Comparison of ENCODE assay signal across 8 cellular contexts in the genomic region with DNA sequence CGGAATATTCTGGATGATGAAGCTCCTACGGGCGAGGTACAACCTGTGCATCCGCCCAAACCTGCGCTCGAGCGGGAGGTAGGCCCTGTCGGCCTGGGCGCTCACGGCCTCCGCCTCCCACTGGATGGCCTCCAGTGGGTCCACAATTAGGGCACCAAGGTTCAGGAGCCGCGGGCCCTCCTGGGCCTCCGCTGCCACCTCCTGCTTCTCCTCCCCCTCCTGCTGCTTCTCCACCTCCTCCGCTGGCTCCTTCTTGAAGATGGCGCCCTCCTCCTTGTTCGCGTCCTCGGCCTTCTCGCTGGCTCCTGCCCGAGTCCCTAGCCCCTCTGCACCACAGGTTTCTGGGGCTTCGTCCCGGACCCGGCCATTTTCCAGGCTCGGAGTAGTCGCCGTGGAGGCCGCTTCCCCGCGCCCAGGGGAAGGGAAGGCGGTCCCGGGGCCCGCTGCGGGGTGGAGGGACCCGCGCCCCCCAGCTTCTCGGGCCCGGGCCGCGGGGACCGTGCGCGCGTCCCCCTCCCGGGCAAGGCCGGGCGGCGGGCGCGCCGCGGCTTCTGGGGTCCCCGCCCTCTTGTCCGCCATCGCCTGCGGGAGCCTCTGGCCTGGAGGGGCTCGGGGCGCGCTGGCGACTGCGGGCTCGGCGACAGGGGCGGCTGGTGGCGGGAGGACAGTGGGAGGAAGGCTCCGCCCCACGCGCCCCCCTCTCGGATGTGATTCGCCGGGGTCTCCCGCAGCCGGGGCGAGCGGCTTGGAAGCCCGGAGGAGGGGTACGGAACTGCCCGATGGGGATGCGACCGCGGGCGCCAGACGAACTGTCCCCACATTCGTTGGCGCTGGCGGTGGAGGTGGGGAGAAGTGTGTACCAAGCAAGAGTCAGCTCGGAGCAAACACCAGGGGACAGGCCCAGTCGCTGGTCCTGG. TPM values are rescaled to one million over a fixed set of nuclear protein-coding genes. Genes with fewer than 3 reads are reported as not detected.
DNase-seq lines count a peak whose midpoint lies in the region; ATAC-seq, FAIRE-seq and TF ChIP-seq lines count a peak whose summit lies in the region.

No MANE protein-coding gene starts in this region.

- H3K27ac Mint-ChIP-seq in GM23338 = peak overlapping the region; percentile 2; the same call in 1 of the 2 replicates
- H3K27ac Mint-ChIP-seq in central memory CD8-positive, alpha-beta T cell (ENCODE audit: low read depth) = peak overlapping the region; percentile 55

- no peaks in the 10 kb centered on the region; the same call in 2 of the 3 replicates for H3K9me3 Mint-ChIP-seq in GM23338
- no peaks in the 10 kb centered on the region for H3K9me3 Mint-ChIP-seq in central memory CD8-positive, alpha-beta T cell

- peaks cover 9% of the 10 kb centered on the region for H3K27me3 Mint-ChIP-seq in GM23338 (ENCODE audit: insufficient read depth, low read depth, poor library complexity)
- H3K27me3 Mint-ChIP-seq in central memory CD8-positive, alpha-beta T cell = no peaks in the 10 kb centered on the region

- no peak for FAIRE-seq in keratinocyte (lab: Jason Lieb, UNC)

- peaks cover 35% of the 10 kb centered on the region for H4K20me1 ChIP-seq in GM23338 (replicated peaks; ENCODE audit: insufficient read depth)
- H4K20me1 ChIP-seq in keratinocyte (ENCODE audit: control insufficient read depth, extremely low read depth, insufficient read depth, low read length) = peaks cover 2% of the 10 kb centered on the region

- no peak for TF ChIP-seq CTCF in GM23338 (conservative IDR thresholded peaks at IDR 0.05; ENCODE audit: low read depth in 2 of 2)
- TF ChIP-seq CTCF in keratinocyte (optimal IDR thresholded peaks at IDR 0.05 in 1 of 3, IDR thresholded peaks at IDR 0.05 in 1 of 3, conservative IDR thresholded peaks at IDR 0.05 in 1 of 3; ENCODE audit: extremely low read depth in 1 of 3, insufficient read depth in 2 of 3, low read length in 3 of 3) = no peak

- peaks cover 19% of the 10 kb centered on the region for H3K4me1 Mint-ChIP-seq in GM23338
- H3K4me1 Mint-ChIP-seq in central memory CD8-positive, alpha-beta T cell = peaks cover 11% of the 10 kb centered on the region

- H3K27ac ChIP-seq in GM23338 (ENCODE audit: low read depth) = peak overlapping the region; percentile 45
- H3K27ac ChIP-seq in keratinocyte (ENCODE audit: control insufficient read depth, insufficient read depth, low read length) = no peak overlapping the region

- dilution Hi-C loops in keratinocyte (cut with MboI; ENCODE audit: extremely low pct_ligation_motif_present, low sequenced_read_pairs) = no loop called here

- H3K4me1 ChIP-seq in GM23338 (ENCODE audit: insufficient read depth) (peaks cover 18% of the 10 kb centered on the region), keratinocyte (ENCODE audit: control insufficient read depth, extremely low read depth, insufficient read depth, low read length) (peaks cover 3% of the 10 kb centered on the region)

- no peaks in the 10 kb centered on the region for H3K27me3 ChIP-seq in GM23338 (ENCODE audit: insufficient read depth)
- no peaks in the 10 kb centered on the region for H3K27me3 ChIP-seq in keratinocyte (ENCODE audit: control insufficient read depth, extremely low read depth, insufficient read depth, low read length)

- H3K36me3 ChIP-seq in GM23338 (ENCODE audit: insufficient read depth) (no peaks in the 10 kb centered on the region), keratinocyte (ENCODE audit: control insufficient read depth in 2 of 2, extremely low read depth in 1 of 2, insufficient read depth in 2 of 2, low read length in 2 of 2) (peaks cover 0 to 6% of the 10 kb centered on the region in 2 experiments)

- ATAC-seq in GM23338 = peak; percentile 76
- peak; percentile 60 for ATAC-seq in central memory CD8-positive, alpha-beta T cell (replicated peaks; ENCODE audit: extremely low read depth, poor library complexity, severe bottlenecking)
- no peak for ATAC-seq in HG03571 (IDR thresholded peaks at IDR 0.05; ENCODE audit: unreplicated experiment)
- no peak for ATAC-seq in GM18502 (IDR thresholded peaks at IDR 0.05; ENCODE audit: poor library complexity, unreplicated experiment)

- peak; percentile 93 for DNase-seq in GM23338 (ENCODE audit: low spot score)
- peak; percentile 30 for DNase-seq in T-helper 9 cell
- peak; percentile 19 to 23 for DNase-seq in central memory CD8-positive, alpha-beta T cell (ENCODE audit: low spot score in 2 of 2)
- no peak for DNase-seq in keratinocyte (ENCODE audit: low read depth, low spot score)
- DNase-seq in stimulated activated CD4-positive, alpha-beta T cell treated with anti-CD3 and anti-CD28 coated beads, Interleukin-12 subunit alpha, Interleukin-12 subunit beta, amount 100 ng/mL, for 4 hours = peak; percentile 41
- DNase-seq in GF-D8 (lab: John Stamatoyannopoulos, UW) = no peak

- H3K4me3 ChIP-seq in GM23338 = peak overlapping the region; percentile 93
- H3K4me3 ChIP-seq in keratinocyte (ENCODE audit: control insufficient read depth in 2 of 3, extremely low read depth in 1 of 3, insufficient read depth in 2 of 3, low read depth in 1 of 3, low read length in 3 of 3) = peak overlapping the region; percentile 29 to 58 (median 39)

- H3K9ac ChIP-seq in keratinocyte (ENCODE audit: control insufficient read depth, extremely low read depth, insufficient read depth, low read length) = peak overlapping the region; percentile 62

- peaks cover 45% of the 10 kb centered on the region for H3F3A ChIP-seq in GM23338 (replicated peaks; ENCODE audit: low read depth)

- no peaks in the 10 kb centered on the region for H3K9me3 ChIP-seq in keratinocyte (ENCODE audit: control insufficient read depth, low read depth, low read length)

- peak overlapping the region; percentile 98 for H2AFZ ChIP-seq in GM23338
- peak overlapping the region; percentile 85 for H2AFZ ChIP-seq in keratinocyte (ENCODE audit: control insufficient read depth, low read length)

- H3K4me3 Mint-ChIP-seq in GM23338 = peak overlapping the region; percentile 79
- H3K4me3 Mint-ChIP-seq in central memory CD8-positive, alpha-beta T cell = peak overlapping the region; percentile 79

- H3K4me2 ChIP-seq in GM23338 (peak overlapping the region; percentile 100), keratinocyte (ENCODE audit: control insufficient read depth, extremely low read depth, insufficient read depth, low read depth, low read length) (peak overlapping the region; percentile 58)

- H3K79me2 ChIP-seq in GM23338 (replicated peaks; ENCODE audit: insufficient read depth) = peaks cover 8% of the 10 kb centered on the region
- no peaks in the 10 kb centered on the region for H3K79me2 ChIP-seq in keratinocyte (ENCODE audit: control insufficient read depth, insufficient read depth, low read length)

- H3K9me1 ChIP-seq in keratinocyte (ENCODE audit: control insufficient read depth, extremely low read depth, insufficient read depth, low read length) = no peaks in the 10 kb centered on the region

- no peaks in the 10 kb centered on the region for H3K9me2 ChIP-seq in GM23338 (ENCODE audit: insufficient read depth)

- H3K36me3 Mint-ChIP-seq in GM23338 (ENCODE audit: low read depth) = peaks cover 16% of the 10 kb centered on the region
- H3K36me3 Mint-ChIP-seq in central memory CD8-positive, alpha-beta T cell (ENCODE audit: insufficient read depth) = peaks cover 8% of the 10 kb centered on the region

TF ChIP-seq in GM23338, 12 proteins besides CTCF, POLR2A, EP300 and RAD21:
- TF ChIP-seq POLR2AphosphoS5 (IDR thresholded peaks at IDR 0.05; ENCODE audit: low read depth) (peak; percentile 83), EZH2 (IDR thresholded peaks at IDR 0.05; ENCODE audit: low read depth, unreplicated experiment) (no peak)

RNA-seq across cellular contexts. Expression of gene PLAGL2, which starts 17.6 kb away (rescaled TPM):
- 28.2 and 32.0 TPM in 2 replicates for total RNA-seq in GM23338 (2014; rRNA removed; shearing (Covaris generic))
- 13.2 and 14.1 TPM in 2 replicates for polyA plus RNA-seq in GM23338 (2016; fragmentation: Nextera tagmentation; extraction: Ambion mirVana)
- polyA plus RNA-seq in keratinocyte = 4.2 to 4.3 TPM (median 4.2 TPM) in 3 replicates
- polyA plus RNA-seq in keratinocyte (2011; ENCODE audit: low read depth) = 1.9 TPM
- 6.2 and 6.8 TPM in 2 replicates for polyA plus RNA-seq in keratinocyte (2011; cell fraction: cytosol; rRNA removed)
- polyA plus RNA-seq in keratinocyte (2011; cell fraction: nucleus; rRNA removed) = 12.8 and 13.4 TPM in 2 replicates
- 7.1 and 8.6 TPM in 2 replicates for polyA plus RNA-seq in keratinocyte (2012; ENCODE audit: low replicate concordance)
- 7.6 to 23.4 TPM (median 8.8 TPM) in 3 replicates for polyA minus RNA-seq in keratinocyte
- polyA minus RNA-seq in keratinocyte (2011; cell fraction: cytosol; rRNA and poly(A)+ RNA removed) = 4.8 TPM
- 5.9 and 9.9 TPM in 2 replicates for polyA minus RNA-seq in keratinocyte (2011; cell fraction: nucleus; rRNA and poly(A)+ RNA removed)

RNA-seq across cellular contexts. Expression of gene POFUT1, which starts 17.7 kb away (rescaled TPM):
- total RNA-seq in GM23338 (2014; rRNA removed; shearing (Covaris generic)) = 34.0 and 34.8 TPM in 2 replicates
- polyA plus RNA-seq in GM23338 (2016; fragmentation: Nextera tagmentation; extraction: Ambion mirVana) (9.3 and 10.3 TPM in 2 replicates), keratinocyte (25.1 to 37.3 TPM (median 26.1 TPM) in 3 replicates)
- polyA plus RNA-seq in keratinocyte (2011; ENCODE audit: low read depth) = 9.2 TPM
- 19.4 and 20.9 TPM in 2 replicates for polyA plus RNA-seq in keratinocyte (2011; cell fraction: cytosol; rRNA removed)
- polyA plus RNA-seq in keratinocyte (2011; cell fraction: nucleus; rRNA removed) = 51.8 and 52.7 TPM in 2 replicates
- polyA plus RNA-seq in keratinocyte (2012; ENCODE audit: low replicate concordance) = 14.1 and 30.9 TPM in 2 replicates
- polyA minus RNA-seq in keratinocyte = 28.3 to 39.5 TPM (median 30.2 TPM) in 3 replicates
- 25.5 TPM for polyA minus RNA-seq in keratinocyte (2011; cell fraction: cytosol; rRNA and poly(A)+ RNA removed)
- 48.2 and 67.5 TPM in 2 replicates for polyA minus RNA-seq in keratinocyte (2011; cell fraction: nucleus; rRNA and poly(A)+ RNA removed)

Comparison
In these comparisons a context has a peak if more than half of its experiments do, and no peak if none do; other contexts are left out.
1. ATAC-seq: peak in GM23338 (single experiment) and central memory CD8-positive, alpha-beta T cell (single experiment); none in HG03571 (single experiment) and GM18502 (single experiment).
2. DNase-seq: peak in GM23338 (single experiment), T-helper 9 cell (single experiment), central memory CD8-positive, alpha-beta T cell (2 of 2) and stimulated activated CD4-positive, alpha-beta T cell treated with anti-CD3 and anti-CD28 coated beads, Interleukin-12 subunit alpha, Interleukin-12 subunit beta, amount 100 ng/mL, for 4 hours (single experiment); none in keratinocyte (single experiment) and GF-D8 (single experiment).